Comparison of ENCODE assay signal across 3 cellular contexts in the genomic region with DNA sequence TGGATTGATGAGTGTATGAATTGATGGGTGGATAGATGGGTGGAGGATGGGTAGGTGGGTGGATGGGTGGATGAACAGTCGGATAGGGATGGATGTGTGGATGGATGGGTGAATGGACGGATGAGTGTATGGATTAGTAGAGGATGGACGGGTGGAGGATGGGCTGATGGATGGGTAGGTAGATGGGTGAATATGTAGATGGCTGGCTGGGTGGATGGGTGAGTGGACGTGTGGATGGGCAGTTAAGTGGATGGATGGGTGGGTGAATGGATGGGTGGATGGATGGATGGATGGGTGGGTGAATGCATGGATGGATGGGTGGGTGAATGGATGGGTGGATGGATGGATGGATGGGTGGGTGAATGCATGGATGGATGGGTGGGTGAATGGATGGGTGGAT. TPM values are rescaled to one million over a fixed set of nuclear protein-coding genes. Genes with fewer than 3 reads are reported as not detected.
"Had no signal": no experiment of that assay in that cellular context is flagged by ENCODE, and none has a peak within 500 bp of the region (broad histone marks: within the 10 kb centered on the region; RNA-seq: fewer than 3 reads in every experiment).

No MANE protein-coding gene starts in this region.

RNA-seq across cellular contexts. Expression of a gene that starts 54.4 kb away (rescaled TPM):
- total RNA-seq: GM23248, H4, HFFc6 had no signal
- polyA plus RNA-seq: GM23248 had no signal
